20 cellular contexts compared by ENCODE assay signal in the genomic region with DNA sequence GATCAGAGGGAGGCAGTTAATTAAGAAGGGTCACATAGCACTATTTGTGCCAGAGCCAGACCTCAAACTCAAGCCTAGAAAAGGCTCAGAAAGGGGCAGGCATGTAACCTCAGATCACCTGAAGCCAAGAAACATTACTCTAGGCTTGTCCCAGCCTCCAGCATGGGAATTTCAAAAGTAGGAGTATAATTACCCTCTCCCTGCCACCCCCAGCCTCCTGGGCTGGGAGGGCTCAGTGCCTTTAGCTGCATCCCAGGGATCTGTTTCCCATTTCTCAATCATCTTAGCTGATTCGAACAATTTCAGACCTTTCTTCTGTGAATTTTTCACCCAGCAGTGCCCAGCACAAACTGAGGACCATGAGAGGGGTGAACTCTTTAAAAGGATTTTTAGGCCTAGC. TPM values are rescaled to one million over a fixed set of nuclear protein-coding genes. Genes with fewer than 3 reads are reported as not detected.
A peak's percentile ranks its signal among the peaks of the same experiment; 100 is the strongest.
DNase-seq lines count a peak whose midpoint lies in the region; ATAC-seq and TF ChIP-seq lines count a peak whose summit lies in the region.
"Had no signal": no experiment of that assay in that cellular context is flagged by ENCODE, and none has a peak within 500 bp of the region (broad histone marks: within the 10 kb centered on the region; RNA-seq: fewer than 3 reads in every experiment).

No MANE protein-coding gene starts in this region.

- peak overlapping the region; percentile 30 for H3K9ac ChIP-seq in mesenchymal stem cell (ENCODE audit: low read length)
- peak overlapping the region in 1 of 2 donors; percentile 13 for H3K9ac ChIP-seq in stomach smooth muscle (ENCODE audit: low read length in 2 of 2)

- CTCF ChIA-PET in activated CD8-positive, alpha-beta memory T cell treated with anti-CD3 and anti-CD28 coated beads, Interleukin-2, amount 10 ng/mL, durations not matched to agents 7 days and 5 days (lab: Charles Lee) = interaction anchor here (0.7 to 15.5 kb wide), 11 partner anchors 8 to 163 kb away, joined by 3 to 180 read pairs (median 4); a partner anchor contains a TSS

- H3K9me3 Mint-ChIP-seq in activated CD8-positive, alpha-beta memory T cell treated with anti-CD3 and anti-CD28 coated beads, Interleukin-2, amount 10 ng/mL, durations not matched to agents 7 days and 5 days (ENCODE audit: low read depth) = no peaks in the 10 kb centered on the region
- H3K9me3 Mint-ChIP-seq: CD4-positive, alpha-beta T cell; HFFc6 had no signal

- H2BK120ac ChIP-seq in mesenchymal stem cell (ENCODE audit: low read depth, low read length) = no peak overlapping the region

- H3K36me3 ChIP-seq in left ventricle myocardium inferior = peaks cover 13% of the 10 kb centered on the region
- H3K36me3 ChIP-seq in mesenchymal stem cell (ENCODE audit: control insufficient read depth in 1 of 2, insufficient read depth in 2 of 2, low read depth in 1 of 2, low read length in 2 of 2) = peaks cover 4 to 11% of the 10 kb centered on the region in 2 experiments
- H3K36me3 ChIP-seq in stomach smooth muscle (ENCODE audit: control insufficient read depth in 2 of 2, insufficient read depth in 2 of 2, low read length in 2 of 2) = no peaks in the 10 kb centered on the region

- peaks cover 7% of the 10 kb centered on the region for H3K4me1 Mint-ChIP-seq in activated CD8-positive, alpha-beta memory T cell treated with anti-CD3 and anti-CD28 coated beads, Interleukin-2, amount 10 ng/mL, durations not matched to agents 7 days and 5 days

- no peak overlapping the region for H3K4me3 Mint-ChIP-seq in activated CD8-positive, alpha-beta memory T cell treated with anti-CD3 and anti-CD28 coated beads, Interleukin-2, amount 10 ng/mL, durations not matched to agents 7 days and 5 days
- H3K4me3 Mint-ChIP-seq: CD4-positive, alpha-beta T cell; HFFc6 had no signal

- H3K18ac ChIP-seq in mesenchymal stem cell (ENCODE audit: low read depth in 1 of 2, low read length in 2 of 2) = no peak overlapping the region

- H3K4me3 ChIP-seq in left ventricle myocardium inferior (no peak overlapping the region), mesenchymal stem cell (ENCODE audit: insufficient read depth in 1 of 2, low read depth in 1 of 2, low read length in 2 of 2) (no peak overlapping the region), stomach smooth muscle (ENCODE audit: low read length in 2 of 2) (no peak overlapping the region)
- H3K4me3 ChIP-seq: A549 had no signal

- H3K9me3 ChIP-seq in left ventricle myocardium inferior (replicated peaks) (no peaks in the 10 kb centered on the region), mesenchymal stem cell (ENCODE audit: control insufficient read depth, low read length) (no peaks in the 10 kb centered on the region), stomach smooth muscle (ENCODE audit: control insufficient read depth in 2 of 2, low read length in 2 of 2) (no peaks in the 10 kb centered on the region)
- H3K9me3 ChIP-seq: A549, Caco-2 had no signal

- H3K27me3 ChIP-seq in left ventricle myocardium inferior (ENCODE audit: low read depth) (peaks cover 4% of the 10 kb centered on the region), mesenchymal stem cell (ENCODE audit: control insufficient read depth in 1 of 2, insufficient read depth in 1 of 2, low read length in 2 of 2) (peaks cover 19 to 22% of the 10 kb centered on the region in 2 experiments), stomach smooth muscle (ENCODE audit: control insufficient read depth in 1 of 2, insufficient read depth in 2 of 2, low read length in 2 of 2) (no peaks in the 10 kb centered on the region)

- H3K4me2 ChIP-seq in mesenchymal stem cell (ENCODE audit: low read length, poor library complexity, severe bottlenecking) = no peak overlapping the region
- H3K4me2 ChIP-seq: A549 had no signal

- DNase-seq in left ventricle myocardium inferior (no peak), Right ventricle myocardium superior (no peak), mesenchymal stem cell (no peak), mesenteric fat pad (ENCODE audit: low spot score) (no peak)
- no peak for DNase-seq in activated CD8-positive, alpha-beta memory T cell treated with anti-CD3 and anti-CD28 coated beads, Interleukin-2, amount 10 ng/mL, durations not matched to agents 7 days and 5 days
- DNase-seq: AML-193; Caco-2; CD4-positive, alpha-beta T cell; DMS79; GDM1; GOT3; HFFc6 had no signal

- no peaks in the 10 kb centered on the region for H3K27me3 Mint-ChIP-seq in activated CD8-positive, alpha-beta memory T cell treated with anti-CD3 and anti-CD28 coated beads, Interleukin-2, amount 10 ng/mL, durations not matched to agents 7 days and 5 days
- H3K27me3 Mint-ChIP-seq: CD4-positive, alpha-beta T cell had no signal

- H3K79me1 ChIP-seq in mesenchymal stem cell (replicated peaks; ENCODE audit: low read length, poor library complexity, severe bottlenecking) = no peaks in the 10 kb centered on the region

- H4K8ac ChIP-seq in mesenchymal stem cell (ENCODE audit: low read length) = no peak overlapping the region

- H2BK12ac ChIP-seq in mesenchymal stem cell (ENCODE audit: low read length in 2 of 2) = no peak overlapping the region

- no peak overlapping the region for H3K27ac Mint-ChIP-seq in activated CD8-positive, alpha-beta memory T cell treated with anti-CD3 and anti-CD28 coated beads, Interleukin-2, amount 10 ng/mL, durations not matched to agents 7 days and 5 days
- H3K27ac Mint-ChIP-seq: CD4-positive, alpha-beta T cell; HFFc6 had no signal

- no peak overlapping the region for H2AFZ ChIP-seq in mesenchymal stem cell (ENCODE audit: low read depth, low read length)

- no peak overlapping the region for H3K23ac ChIP-seq in mesenchymal stem cell (ENCODE audit: low read length in 2 of 2)

- no CpG with 5 or more reads among the region's 1 CpG for WGBS in mesenchymal stem cell

- H3K4me1 ChIP-seq in left ventricle myocardium inferior (peaks cover 34% of the 10 kb centered on the region), mesenchymal stem cell (ENCODE audit: control insufficient read depth, insufficient read depth, low read depth, low read length) (no peaks in the 10 kb centered on the region), stomach smooth muscle (ENCODE audit: control insufficient read depth, insufficient read depth, low read length) (peaks cover 53% of the 10 kb centered on the region)
- H3K4me1 ChIP-seq: A549 had no signal

- no peak overlapping the region for H2BK15ac ChIP-seq in mesenchymal stem cell (ENCODE audit: low read depth, poor library complexity, severe bottlenecking)

- H2AK5ac ChIP-seq in mesenchymal stem cell (ENCODE audit: low read length, severe bottlenecking) = no peak overlapping the region

- H3K4ac ChIP-seq in mesenchymal stem cell (ENCODE audit: low read depth in 1 of 2, low read length in 2 of 2) = no peak overlapping the region

- TF ChIP-seq CTCF in left ventricle myocardium inferior (IDR thresholded peaks at IDR 0.05; ENCODE audit: borderline replicate concordance) = no peak

- H3K27ac ChIP-seq in left ventricle myocardium inferior (replicated peaks) = peak overlapping the region; percentile 88
- H3K27ac ChIP-seq in mesenchymal stem cell (ENCODE audit: low read length, poor library complexity, severe bottlenecking) = no peak overlapping the region
- H3K27ac ChIP-seq in stomach smooth muscle (ENCODE audit: low read length) = peak overlapping the region; percentile 84
- H3K27ac ChIP-seq: 22Rv1, A549, C4-2B, HL-60 had no signal

- H2BK5ac ChIP-seq in mesenchymal stem cell (ENCODE audit: low read depth, low read length, poor library complexity, severe bottlenecking) = no peak overlapping the region

- H3K14ac ChIP-seq in mesenchymal stem cell (ENCODE audit: low read length in 2 of 2) = no peak overlapping the region

- no peak for ATAC-seq in Right ventricle myocardium superior (ENCODE audit: poor library complexity)
- ATAC-seq in activated CD8-positive, alpha-beta memory T cell treated with anti-CD3 and anti-CD28 coated beads, Interleukin-2, amount 10 ng/mL, durations not matched to agents 7 days and 5 days = no peak
- no peak for ATAC-seq in GM21367 (IDR thresholded peaks at IDR 0.05; ENCODE audit: unreplicated experiment)
- ATAC-seq: A549, HCT116 had no signal

- H4K91ac ChIP-seq in mesenchymal stem cell (ENCODE audit: low read length) = no peak overlapping the region

- peaks cover 9% of the 10 kb centered on the region for H3K36me3 Mint-ChIP-seq in activated CD8-positive, alpha-beta memory T cell treated with anti-CD3 and anti-CD28 coated beads, Interleukin-2, amount 10 ng/mL, durations not matched to agents 7 days and 5 days

- intact Hi-C loops in left ventricle myocardium inferior (cut with micrococcal nuclease) = loop anchor here (5.0 kb wide), 1 partner anchor 162 kb away; no protein-coding TSS in a partner anchor
- intact Hi-C loops in Right ventricle myocardium superior (cut with DNase I) = loop anchor here (5.0 to 10.0 kb wide), 3 partner anchors 42 to 162 kb away; no protein-coding TSS in a partner anchor

RNA-seq across cellular contexts. Expression of a gene that starts 33.1 kb away (rescaled TPM):
- total RNA-seq in left ventricle myocardium inferior (0.88 TPM), Right ventricle myocardium superior (0.46 TPM), mesenteric fat pad (1.2 TPM)
- not detected for polyA plus RNA-seq in mesenchymal stem cell (2013, experiment 1 of 2)
- 0.03 TPM for polyA plus RNA-seq in mesenchymal stem cell (2013, experiment 2 of 2)
- under 1 TPM in 1 of 2 experiments, not detected in 1; 0.09 TPM for total RNA-seq in activated CD8-positive, alpha-beta memory T cell treated with anti-CD3 and anti-CD28 coated beads, Interleukin-2, amount 10 ng/mL, durations not matched to agents 7 days and 5 days
- total RNA-seq: CD4-positive, alpha-beta T cell; HFFc6; HT1080 had no signal

RNA-seq across cellular contexts. Expression of a gene that starts 45.5 kb away (rescaled TPM):
- total RNA-seq in left ventricle myocardium inferior (38.1 TPM), Right ventricle myocardium superior (33.7 TPM), mesenteric fat pad (40.2 TPM)
- polyA plus RNA-seq in mesenchymal stem cell (2013, experiment 1 of 2) = 25.6 TPM
- 27.2 TPM for polyA plus RNA-seq in mesenchymal stem cell (2013, experiment 2 of 2)
- 10 to 100 TPM; 37.6 to 57.6 TPM for total RNA-seq in activated CD8-positive, alpha-beta memory T cell treated with anti-CD3 and anti-CD28 coated beads, Interleukin-2, amount 10 ng/mL, durations not matched to agents 7 days and 5 days

RNA-seq across cellular contexts. Expression of a gene that starts 45.7 kb away (rescaled TPM):
- total RNA-seq in left ventricle myocardium inferior (39.9 TPM), Right ventricle myocardium superior (32.5 TPM), mesenteric fat pad (73.0 TPM)
- polyA plus RNA-seq in mesenchymal stem cell (2013, experiment 1 of 2) = 69.8 TPM
- 62.6 TPM for polyA plus RNA-seq in mesenchymal stem cell (2013, experiment 2 of 2)
- total RNA-seq in activated CD8-positive, alpha-beta memory T cell treated with anti-CD3 and anti-CD28 coated beads, Interleukin-2, amount 10 ng/mL, durations not matched to agents 7 days and 5 days = 100 to 1,000 TPM; 103 to 118 TPM
